ENCODE assay signal across 18 cellular contexts in the genomic region with DNA sequence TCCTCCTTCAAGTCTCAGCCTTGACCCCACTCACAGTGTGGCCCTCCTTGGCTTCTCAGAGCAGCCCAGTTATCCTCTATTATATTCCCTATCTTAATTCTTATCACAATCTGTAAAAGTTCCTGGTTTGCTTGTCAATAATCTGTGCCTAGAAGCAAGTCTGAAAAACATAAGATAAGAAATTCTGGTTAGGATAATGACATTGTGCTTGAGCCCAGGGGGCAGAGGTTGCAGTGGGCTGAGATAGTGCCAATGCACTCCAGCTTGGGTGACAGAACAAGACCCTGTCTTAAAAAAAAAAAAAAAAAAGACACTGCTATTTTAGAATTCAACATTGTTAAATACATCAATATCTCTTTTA.
DNase-seq lines count a peak whose midpoint lies in the region; ATAC-seq, FAIRE-seq and TF ChIP-seq lines count a peak whose summit lies in the region.
"Had no signal": no experiment of that assay in that cellular context is flagged by ENCODE, and none has a peak within 500 bp of the region (broad histone marks: within the 10 kb centered on the region; RNA-seq: fewer than 3 reads in every experiment).

No MANE protein-coding gene starts in this region.

- no TSS peak for BruUV-seq in GM12878 (replicated peaks; lab: Mats Ljungman, UMichigan)

- H3K4me1 ChIP-seq in DOHH2 (ENCODE audit: control insufficient read depth, low read length), result peaks cover 92% of the 10 kb centered on the region
- peaks cover 75% of the 10 kb centered on the region for H3K4me1 ChIP-seq in OCI-LY3 (ENCODE audit: low read length)
- H3K4me1 ChIP-seq in GM12878 (ENCODE audit: control insufficient read depth, insufficient read depth, low read length), result peaks cover 59% of the 10 kb centered on the region
- H3K4me1 ChIP-seq in gastrocnemius medialis, result peaks cover 71 to 91% of the 10 kb centered on the region in 2 donors
- H3K4me1 ChIP-seq: BE2C had no signal

- peaks cover 55% of the 10 kb centered on the region for H3F3A ChIP-seq in DOHH2 (ENCODE audit: control insufficient read depth, insufficient read depth)

- intact Hi-C loops in GM12878 (cut with micrococcal nuclease; ENCODE audit: unreplicated experiment) (no loop called here), gastrocnemius medialis (cut with DNase I; ENCODE audit: low total_unique reads) (loop anchor here (2.0 to 10.0 kb wide), 2 partner anchors 61 to 673 kb away; a partner anchor contains a TSS)

- no peak for DNase-seq in GM12878 (ENCODE audit: low read depth, low spot score)
- DNase-seq in gastrocnemius medialis, result no peak
- no peak for DNase-seq in amygdala (lab: John Stamatoyannopoulos, UW)
- no peak for DNase-seq in G401 (ENCODE audit: low spot score)
- no peak for DNase-seq in occipital lobe (lab: John Stamatoyannopoulos, UW)
- DNase-seq: BE2C, DMS 273 treated with DMSO at 0.1 percent for 48 hours, EL, GM23248, MG63, NCI-H1105 treated with DMSO at 0.1 percent for 48 hours, NCI-H187, NCI-H446, NCI-H748 treated with DMSO at 0.1 percent for 48 hours had no signal

- H3K79me2 ChIP-seq in DOHH2 (ENCODE audit: control insufficient read depth, low read length) (peaks cover 96% of the 10 kb centered on the region), OCI-LY3 (ENCODE audit: low read length) (peaks cover 99% of the 10 kb centered on the region), GM12878 (ENCODE audit: control insufficient read depth, insufficient read depth, low read length) (peaks cover 89% of the 10 kb centered on the region)

- SMC1A ChIA-PET in GM12878 (lab: Charles Lee; ENCODE audit: uncharacterized antibody, unreplicated experiment), result interaction anchor here (0.7 to 4.8 kb wide), 22 partner anchors 12 to 125 kb away, joined by 3 to 37 read pairs (median 6); no protein-coding TSS in a partner anchor

- FAIRE-seq in GM12878 (lab: Jason Lieb, UNC), result no peak
- FAIRE-seq: GM12891 had no signal

- peak overlapping the region; percentile 97 for H3K27ac ChIP-seq in DOHH2 (ENCODE audit: low read depth, low read length)
- no peak overlapping the region for H3K27ac ChIP-seq in OCI-LY3 (ENCODE audit: low read length)
- H3K27ac ChIP-seq in GM12878 (ENCODE audit: control insufficient read depth, insufficient read depth), result peak overlapping the region; percentile 81
- H3K27ac ChIP-seq in gastrocnemius medialis, result peak overlapping the region; percentile 53 to 92 (median 78)
- H3K27ac ChIP-seq: GM23248 had no signal

- ATAC-seq in GM12878 (no peak), gastrocnemius medialis (no peak), GM18511 (IDR thresholded peaks at IDR 0.05; ENCODE audit: unreplicated experiment) (no peak)

- peak overlapping the region; percentile 68 for H3K4me3 ChIP-seq in DOHH2 (ENCODE audit: low read length)
- no peak overlapping the region for H3K4me3 ChIP-seq in OCI-LY3 (ENCODE audit: low read length)
- 0 out of 2 replicates have a peak overlapping the region, but pooled peaks have one; percentile 7 for H3K4me3 ChIP-seq in GM12878
- no peak overlapping the region for H3K4me3 ChIP-seq in gastrocnemius medialis
- H3K4me3 ChIP-seq: GM23248, MG63 had no signal

- in situ Hi-C loops in GM12878 (cut with MboI) (no loop called here), gastrocnemius medialis (cut with MboI; ENCODE audit: low sequenced_read_pairs in 4 of 4) (no loop called here), G401 (cut with HindIII; ENCODE audit: low sequenced_read_pairs) (no loop called here)

- no peak overlapping the region for H2AFZ ChIP-seq in OCI-LY3 (ENCODE audit: low read depth, low read length)
- no peak overlapping the region for H2AFZ ChIP-seq in GM12878 (ENCODE audit: control insufficient read depth, low read depth, low read length)
- H2AFZ ChIP-seq: GM23248 had no signal

- no peak for TF ChIP-seq EP300 in GM12878 (IDR thresholded peaks at IDR 0.05; ENCODE audit: borderline replicate concordance in 1 of 2, control insufficient read depth in 1 of 2, low read depth in 2 of 2, low read length in 2 of 2)

- peaks cover 16% of the 10 kb centered on the region; the same call in 1 of the 2 replicates for H3K36me3 ChIP-seq in DOHH2 (ENCODE audit: control insufficient read depth, low read length)
- peaks cover 14% of the 10 kb centered on the region for H3K36me3 ChIP-seq in OCI-LY3 (replicated peaks; ENCODE audit: low read depth, low read length)
- no peaks in the 10 kb centered on the region; a peak in 1 of 4 replicates for H3K36me3 ChIP-seq in GM12878 (ENCODE audit: control insufficient read depth in 2 of 2, insufficient read depth in 2 of 2, low read length in 1 of 2)
- H3K36me3 ChIP-seq in gastrocnemius medialis, result no peaks in the 10 kb centered on the region
- H3K36me3 ChIP-seq: BE2C, MG63 had no signal

- H3K9ac ChIP-seq in OCI-LY3 (ENCODE audit: low read length) (no peak overlapping the region), GM12878 (ENCODE audit: control insufficient read depth, insufficient read depth, low read length) (peak overlapping the region; percentile 46; the same call in 1 of the 2 replicates)
- H3K9ac ChIP-seq: GM23248 had no signal

- H3K9me3 ChIP-seq in DOHH2 (ENCODE audit: control insufficient read depth, insufficient read depth, low read length) (no peaks in the 10 kb centered on the region), OCI-LY3 (ENCODE audit: insufficient read depth, low read length) (no peaks in the 10 kb centered on the region), GM12878 (replicated peaks; ENCODE audit: control insufficient read depth, insufficient read depth, low read length) (no peaks in the 10 kb centered on the region; the same call in 2 of the 3 replicates), gastrocnemius medialis (no peaks in the 10 kb centered on the region)
- H3K9me3 ChIP-seq: BE2C, MG63 had no signal

- RAD21 ChIA-PET in GM12878 (lab: Charles Lee; ENCODE audit: unreplicated experiment), result interaction anchor here (0.7 to 4.2 kb wide), 16 partner anchors 10 to 152 kb away, joined by 3 to 36 read pairs (median 6); no protein-coding TSS in a partner anchor

- no peaks in the 10 kb centered on the region for H3K9me2 ChIP-seq in DOHH2 (replicated peaks; ENCODE audit: control insufficient read depth, low read length)

- TF ChIP-seq RAD21 in GM12878 (IDR thresholded peaks at IDR 0.05; ENCODE audit: insufficient read depth, low read depth, low read length), result no peak

- TF ChIP-seq POLR2A in GM12878 (IDR thresholded peaks at IDR 0.05; ENCODE audit: low read depth, low read length), result no peak
- no peak for TF ChIP-seq POLR2A in gastrocnemius medialis (IDR thresholded peaks at IDR 0.05)

- POLR2A ChIA-PET in GM12878 (lab: Charles Lee), result interaction anchor here (1.2 to 3.7 kb wide), 5 partner anchors 19 to 58 kb away, joined by 3 to 13 read pairs (median 8); no protein-coding TSS in a partner anchor

- CTCF ChIA-PET in GM12878 (lab: Yijun Ruan, JAX), result interaction anchor here (1.0 to 1.8 kb wide), 5 partner anchors 18 to 125 kb away, joined by 3 to 7 read pairs (median 3); no protein-coding TSS in a partner anchor

- H4K20me1 ChIP-seq in DOHH2 (ENCODE audit: control insufficient read depth, insufficient read depth, low read depth, low read length) (no peaks in the 10 kb centered on the region), OCI-LY3 (ENCODE audit: insufficient read depth, low read length) (peaks cover 94% of the 10 kb centered on the region), GM12878 (ENCODE audit: control insufficient read depth, insufficient read depth) (no peaks in the 10 kb centered on the region)

- no peak for TF ChIP-seq CTCF in DOHH2 (IDR thresholded peaks at IDR 0.05; ENCODE audit: low read depth, low read length, poor library complexity, severe bottlenecking)
- no peak for TF ChIP-seq CTCF in OCI-LY3 (IDR thresholded peaks at IDR 0.05; ENCODE audit: low read depth, low read length)
- no peak for TF ChIP-seq CTCF in GM12878 (IDR thresholded peaks at IDR 0.05 in 2 of 3, conservative IDR thresholded peaks at IDR 0.05 in 1 of 3; ENCODE audit: control insufficient read depth in 2 of 3, extremely low read depth in 1 of 3, insufficient read depth in 1 of 3, low read depth in 3 of 3, low read length in 3 of 3)
- no peak for TF ChIP-seq CTCF in gastrocnemius medialis (IDR thresholded peaks at IDR 0.05 in 4 of 5, conservative IDR thresholded peaks at IDR 0.05 in 1 of 5)

- H3K27me3 ChIP-seq in DOHH2 (ENCODE audit: control insufficient read depth, low read length) (no peaks in the 10 kb centered on the region), OCI-LY3 (ENCODE audit: low read depth, low read length) (no peaks in the 10 kb centered on the region), GM12878 (replicated peaks in 1 of 2; ENCODE audit: control insufficient read depth in 2 of 2, insufficient read depth in 2 of 2, low read length in 1 of 2) (no peaks in the 10 kb centered on the region), gastrocnemius medialis (no peaks in the 10 kb centered on the region)
- H3K27me3 ChIP-seq: BE2C, MG63 had no signal

- H3K4me2 ChIP-seq in DOHH2 (ENCODE audit: low read length) (peak overlapping the region; percentile 91), OCI-LY3 (ENCODE audit: low read length) (peak overlapping the region; percentile 58), GM12878 (ENCODE audit: control insufficient read depth, insufficient read depth) (peak overlapping the region; percentile 47)

TF ChIP-seq in GM12878, 131 proteins besides CTCF, POLR2A, EP300 and RAD21 (continues in another document):
- TF ChIP-seq, protein P1, sequence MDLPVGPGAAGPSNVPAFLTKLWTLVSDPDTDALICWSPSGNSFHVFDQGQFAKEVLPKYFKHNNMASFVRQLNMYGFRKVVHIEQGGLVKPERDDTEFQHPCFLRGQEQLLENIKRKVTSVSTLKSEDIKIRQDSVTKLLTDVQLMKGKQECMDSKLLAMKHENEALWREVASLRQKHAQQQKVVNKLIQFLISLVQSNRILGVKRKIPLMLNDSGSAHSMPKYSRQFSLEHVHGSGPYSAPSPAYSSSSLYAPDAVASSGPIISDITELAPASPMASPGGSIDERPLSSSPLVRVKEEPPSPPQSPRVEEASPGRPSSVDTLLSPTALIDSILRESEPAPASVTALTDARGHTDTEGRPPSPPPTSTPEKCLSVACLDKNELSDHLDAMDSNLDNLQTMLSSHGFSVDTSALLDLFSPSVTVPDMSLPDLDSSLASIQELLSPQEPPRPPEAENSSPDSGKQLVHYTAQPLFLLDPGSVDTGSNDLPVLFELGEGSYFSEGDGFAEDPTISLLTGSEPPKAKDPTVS (IDR thresholded peaks at IDR 0.05; ENCODE audit: low read depth, low read length), result no peak
- TF ChIP-seq KDM1A (IDR thresholded peaks at IDR 0.05; ENCODE audit: borderline replicate concordance), result no peak
- no peak for TF ChIP-seq SREBF1 (IDR thresholded peaks at IDR 0.05; ENCODE audit: low read length)
- no peak for TF ChIP-seq HCFC1 (IDR thresholded peaks at IDR 0.05; ENCODE audit: low read length)
- TF ChIP-seq CHD2 (IDR thresholded peaks at IDR 0.05; ENCODE audit: borderline replicate concordance, low read depth, low read length), result no peak

Comparison
In these comparisons a context has a peak if more than half of its experiments do, and no peak if none do; other contexts are left out.
1. H3K4me3 ChIP-seq: peak in DOHH2 (single experiment) and GM12878 (single experiment); none in OCI-LY3 (single experiment) and gastrocnemius medialis (0 of 4).
2. Peak in every context shown above with its lines, with median percentiles within 50 percentile points of each other: H3K4me2 ChIP-seq.